ENCODE assay signal across 9 cellular contexts in the genomic region with DNA sequence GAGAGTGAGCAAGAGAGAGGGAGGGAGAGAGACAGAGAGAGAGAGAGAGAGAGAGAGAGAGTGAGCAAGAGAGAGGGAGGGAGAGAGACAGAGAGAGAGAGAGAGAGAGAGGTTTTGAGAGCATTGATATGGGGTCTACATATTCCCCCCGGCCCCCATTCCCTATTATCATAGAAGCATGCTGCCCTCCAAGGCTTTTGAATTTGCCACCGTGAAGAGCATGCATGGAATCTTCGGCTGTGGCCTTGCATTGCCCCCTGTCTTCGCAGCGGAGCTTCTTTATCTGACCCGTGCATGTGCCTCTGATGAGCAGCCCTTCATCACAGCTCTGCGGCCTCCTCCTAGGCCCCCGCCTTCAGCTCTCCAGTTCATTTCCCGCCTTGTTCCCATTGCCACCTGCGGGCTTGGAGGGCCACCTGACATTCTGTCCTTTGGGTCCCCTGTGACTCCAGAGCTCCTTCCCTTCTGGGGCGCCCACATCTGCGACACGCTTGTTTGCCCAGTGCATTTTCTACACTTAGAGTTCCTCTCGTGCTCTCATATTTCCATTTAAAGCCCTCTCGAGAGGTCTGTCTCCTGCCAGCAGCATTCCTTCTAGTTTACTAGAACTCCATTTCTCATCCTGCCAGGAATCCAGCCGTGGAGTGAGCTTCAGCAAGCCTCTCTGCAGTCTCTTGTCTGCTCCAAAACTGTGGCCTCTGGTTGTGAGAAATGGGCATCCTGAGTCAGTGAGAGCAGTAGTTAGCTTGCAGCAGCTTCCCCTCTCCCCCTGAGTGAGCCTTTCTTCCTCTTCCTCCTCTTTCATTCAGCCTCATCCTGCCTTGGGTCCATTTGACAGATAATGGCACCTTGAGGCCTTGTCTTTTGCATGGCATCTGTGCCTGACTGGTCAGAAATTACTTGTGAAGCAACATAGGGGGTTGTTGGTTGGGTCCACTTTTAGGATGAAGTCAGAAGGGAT. TPM values are rescaled to one million over a fixed set of nuclear protein-coding genes. Genes with fewer than 3 reads are reported as not detected.
DNase-seq lines count a peak whose midpoint lies in the region; ATAC-seq lines count a peak whose summit lies in the region.
"Had no signal": no experiment of that assay in that cellular context is flagged by ENCODE, and none has a peak within 500 bp of the region (broad histone marks: within the 10 kb centered on the region; RNA-seq: fewer than 3 reads in every experiment).

No MANE protein-coding gene starts in this region.

- DNase-seq in activated naive CD4-positive, alpha-beta T cell treated with anti-CD3 and anti-CD28 coated beads, Interleukin-2, amount 10 ng/mL, durations not matched to agents 7 days and 5 days: no peak
- no peak for DNase-seq in activated naive CD4-positive, alpha-beta T cell treated with Interleukin-2 at 50 U/mL for 16 hours
- DNase-seq in central memory CD8-positive, alpha-beta T cell (ENCODE audit: low spot score in 2 of 2): no peak
- peak; percentile 51 for DNase-seq in mucosa of gallbladder (ENCODE audit: low spot score)
- DNase-seq in GM19240 (ENCODE audit: insufficient read length, low spot score): no peak

- ATAC-seq in central memory CD8-positive, alpha-beta T cell (replicated peaks; ENCODE audit: extremely low read depth, poor library complexity, severe bottlenecking): no peak
- ATAC-seq in HG03460 (IDR thresholded peaks at IDR 0.05; ENCODE audit: unreplicated experiment) (no peak), GM18858 (IDR thresholded peaks at IDR 0.05; ENCODE audit: unreplicated experiment) (no peak)

- 28% methylated on average over 16 of the region's 16 CpGs for WGBS in urinary bladder

- H3K4me3 Mint-ChIP-seq in activated naive CD4-positive, alpha-beta T cell treated with anti-CD3 and anti-CD28 coated beads, Interleukin-2, amount 10 ng/mL, durations not matched to agents 7 days and 5 days: no peak overlapping the region
- H3K4me3 Mint-ChIP-seq in central memory CD8-positive, alpha-beta T cell: peak overlapping the region; percentile 0
- H3K4me3 Mint-ChIP-seq: stimulated activated naive CD8-positive, alpha-beta T cell treated with anti-CD3 and anti-CD28 coated beads, Interleukin-15, Interleukin-2, amounts not matched to agents 100 ng/mL and 50 ng/mL, for 24 hours had no signal

- H3K4me1 ChIP-seq in urinary bladder (ENCODE audit: insufficient read depth): no peaks in the 10 kb centered on the region

- H3K4me3 ChIP-seq in urinary bladder (ENCODE audit: low read depth, low read length): no peak overlapping the region

- CTCF ChIA-PET in activated naive CD4-positive, alpha-beta T cell treated with anti-CD3 and anti-CD28 coated beads, Interleukin-2, amount 10 ng/mL, durations not matched to agents 7 days and 5 days (lab: Charles Lee): no interaction called here

- peak overlapping the region; percentile 82 for H3K27ac Mint-ChIP-seq in activated naive CD4-positive, alpha-beta T cell treated with anti-CD3 and anti-CD28 coated beads, Interleukin-2, amount 10 ng/mL, durations not matched to agents 7 days and 5 days
- peak overlapping the region; percentile 75 for H3K27ac Mint-ChIP-seq in central memory CD8-positive, alpha-beta T cell (ENCODE audit: low read depth)

- H3K36me3 ChIP-seq in urinary bladder (ENCODE audit: insufficient read depth): no peaks in the 10 kb centered on the region

- no peaks in the 10 kb centered on the region for H3K27me3 Mint-ChIP-seq in activated naive CD4-positive, alpha-beta T cell treated with anti-CD3 and anti-CD28 coated beads, Interleukin-2, amount 10 ng/mL, durations not matched to agents 7 days and 5 days
- H3K27me3 Mint-ChIP-seq in central memory CD8-positive, alpha-beta T cell: no peaks in the 10 kb centered on the region
- H3K27me3 Mint-ChIP-seq: stimulated activated naive CD8-positive, alpha-beta T cell treated with anti-CD3 and anti-CD28 coated beads, Interleukin-15, Interleukin-2, amounts not matched to agents 100 ng/mL and 50 ng/mL, for 24 hours had no signal

- H3K27ac ChIP-seq in urinary bladder (ENCODE audit: low read depth): peak overlapping the region; percentile 24

- H3K36me3 Mint-ChIP-seq in activated naive CD4-positive, alpha-beta T cell treated with anti-CD3 and anti-CD28 coated beads, Interleukin-2, amount 10 ng/mL, durations not matched to agents 7 days and 5 days: peaks cover 48% of the 10 kb centered on the region
- peaks cover 7% of the 10 kb centered on the region for H3K36me3 Mint-ChIP-seq in central memory CD8-positive, alpha-beta T cell (ENCODE audit: insufficient read depth)

- peaks cover 3% of the 10 kb centered on the region for H3K9me3 Mint-ChIP-seq in activated naive CD4-positive, alpha-beta T cell treated with anti-CD3 and anti-CD28 coated beads, Interleukin-2, amount 10 ng/mL, durations not matched to agents 7 days and 5 days
- no peaks in the 10 kb centered on the region for H3K9me3 Mint-ChIP-seq in central memory CD8-positive, alpha-beta T cell
- H3K9me3 Mint-ChIP-seq: stimulated activated naive CD8-positive, alpha-beta T cell treated with anti-CD3 and anti-CD28 coated beads, Interleukin-15, Interleukin-2, amounts not matched to agents 100 ng/mL and 50 ng/mL, for 24 hours had no signal

- H3K4me1 Mint-ChIP-seq in activated naive CD4-positive, alpha-beta T cell treated with anti-CD3 and anti-CD28 coated beads, Interleukin-2, amount 10 ng/mL, durations not matched to agents 7 days and 5 days: peaks cover 54% of the 10 kb centered on the region
- H3K4me1 Mint-ChIP-seq in central memory CD8-positive, alpha-beta T cell: peaks cover 61% of the 10 kb centered on the region

RNA-seq across cellular contexts. Expression of a gene that starts 25.3 kb away (rescaled TPM):
- total RNA-seq in mucosa of gallbladder (478 TPM), urinary bladder (705 TPM)
- polyA plus RNA-seq in urinary bladder: 133 TPM
